In genomic region chr10:124977648-124978375, GRCh38 we compare ENCODE assay signal across 14 cellular contexts. TPM values are rescaled to one million over a fixed set of nuclear protein-coding genes. Genes with fewer than 3 reads are reported as not detected.
DNase-seq lines count a peak whose midpoint lies in the region; ATAC-seq, FAIRE-seq and TF ChIP-seq lines count a peak whose summit lies in the region.
"Had no signal": no experiment of that assay in that cellular context is flagged by ENCODE, and none has a peak within 500 bp of the region (broad histone marks: within the 10 kb centered on the region; RNA-seq: fewer than 3 reads in every experiment).

No MANE protein-coding gene starts in this region.

- H3K9me3 ChIP-seq in left ventricle myocardium inferior (replicated peaks) (no peaks in the 10 kb centered on the region), upper lobe of left lung (no peaks in the 10 kb centered on the region)
- H3K9me3 ChIP-seq: tibial nerve had no signal

- no peak for DNase-seq in Right ventricle myocardium inferior (ENCODE audit: missing footprints)
- DNase-seq in left ventricle myocardium inferior: no peak
- DNase-seq in bronchial epithelial cell (ENCODE audit: low read depth): no peak
- DNase-seq in left lobe of liver (ENCODE audit: low spot score): no peak
- DNase-seq in upper lobe of left lung: no peak
- DNase-seq in AG08395 (ENCODE audit: low spot score): no peak
- DNase-seq: COR-L47; effector memory CD4-positive, alpha-beta T cell; NCI-H2107; NCI-H774; T-cell had no signal

- intact Hi-C loops in Right ventricle myocardium inferior (cut with DNase I) (no loop called here), left ventricle myocardium inferior (cut with micrococcal nuclease) (no loop called here)

- TF ChIP-seq EP300 in upper lobe of left lung (IDR thresholded peaks at IDR 0.05): no peak

- ATAC-seq in Right ventricle myocardium inferior: peak; percentile 45
- peak; percentile 68 for ATAC-seq in left lobe of liver
- peak; percentile 19 to 34 for ATAC-seq in upper lobe of left lung (ENCODE audit: low FRiP score in 2 of 2)
- ATAC-seq in GM21825 (IDR thresholded peaks at IDR 0.05; ENCODE audit: unreplicated experiment): no peak
- ATAC-seq in HG03159 (IDR thresholded peaks at IDR 0.05; ENCODE audit: unreplicated experiment): no peak

- H3K4me3 ChIP-seq in left ventricle myocardium inferior: no peak overlapping the region
- no peak overlapping the region for H3K4me3 ChIP-seq in bronchial epithelial cell (ENCODE audit: low read depth, low read length)
- H3K4me3 ChIP-seq in upper lobe of left lung: no peak overlapping the region
- H3K4me3 ChIP-seq: tibial nerve had no signal

- TF ChIP-seq CTCF in left ventricle myocardium inferior (IDR thresholded peaks at IDR 0.05; ENCODE audit: borderline replicate concordance) (no peak), bronchial epithelial cell (IDR thresholded peaks at IDR 0.05; ENCODE audit: insufficient read depth, low read length, severe bottlenecking) (no peak), upper lobe of left lung (IDR thresholded peaks at IDR 0.05) (no peak)

- H3K36me3 ChIP-seq in left ventricle myocardium inferior (peaks cover 48% of the 10 kb centered on the region), bronchial epithelial cell (ENCODE audit: control insufficient read depth, insufficient read depth, low read length) (peaks cover 4% of the 10 kb centered on the region), upper lobe of left lung (peaks cover 3 to 44% (median 16%) of the 10 kb centered on the region in 4 donors)

- WGBS in upper lobe of left lung, 2 donors: 79% methylated on average over 4 of the region's 4 CpGs

- H3K4me1 ChIP-seq in left ventricle myocardium inferior (peaks cover 11% of the 10 kb centered on the region), upper lobe of left lung (peaks cover 0 to 5% (median 2%) of the 10 kb centered on the region in 4 donors)

- peak; percentile 43 for FAIRE-seq in bronchial epithelial cell (lab: Jason Lieb, UNC)

- H3K27me3 ChIP-seq in left ventricle myocardium inferior (ENCODE audit: low read depth) (no peaks in the 10 kb centered on the region), bronchial epithelial cell (ENCODE audit: control insufficient read depth, insufficient read depth, low read length) (no peaks in the 10 kb centered on the region), upper lobe of left lung (no peaks in the 10 kb centered on the region)
- H3K27me3 ChIP-seq: tibial nerve had no signal

- TF ChIP-seq POLR2A in upper lobe of left lung (IDR thresholded peaks at IDR 0.05): no peak

- H3K27ac ChIP-seq in left ventricle myocardium inferior (replicated peaks) (no peak overlapping the region), upper lobe of left lung (no peak overlapping the region)
- H3K27ac ChIP-seq: tibial nerve had no signal

RNA-seq across cellular contexts. Expression of gene ZRANB1, which starts 35.9 kb away (rescaled TPM):
- total RNA-seq in Right ventricle myocardium inferior: 23.4 TPM
- 25.3 TPM for total RNA-seq in left ventricle myocardium inferior
- 26.5 and 29.5 TPM in 2 replicates for total RNA-seq in bronchial epithelial cell
- total RNA-seq in left lobe of liver: 11.6 TPM
- 10 to 100 TPM; 14.6 to 35.4 (median 17.1) TPM for total RNA-seq in upper lobe of left lung

Comparison
In these comparisons a context has a peak if more than half of its experiments do, and no peak if none do; other contexts are left out.
1. ATAC-seq: peak in Right ventricle myocardium inferior (single experiment), left lobe of liver (single experiment) and upper lobe of left lung (2 of 2); none in GM21825 (single experiment) and HG03159 (single experiment).